In genomic region chr18:9115984-9116383, GRCh38 we compare ENCODE assay signal across 10 cellular contexts. TPM values are rescaled to one million over a fixed set of nuclear protein-coding genes. Genes with fewer than 3 reads are reported as not detected.
A peak's percentile ranks its signal among the peaks of the same experiment; 100 is the strongest.
DNase-seq lines count a peak whose midpoint lies in the region; ATAC-seq, FAIRE-seq and TF ChIP-seq lines count a peak whose summit lies in the region.
"Had no signal": no experiment of that assay in that cellular context is flagged by ENCODE, and none has a peak within 500 bp of the region (broad histone marks: within the 10 kb centered on the region; RNA-seq: fewer than 3 reads in every experiment).

No MANE protein-coding gene starts in this region.

- no peak overlapping the region for H3K23ac ChIP-seq in trophoblast cell (ENCODE audit: low read length)

- TF ChIP-seq CTCF in Panc1 (IDR thresholded peaks at IDR 0.05) (no peak), mammary epithelial cell (conservative IDR thresholded peaks at IDR 0.05 in 1 of 2, IDR thresholded peaks at IDR 0.05 in 1 of 2; ENCODE audit: extremely low read depth in 1 of 2, insufficient read depth in 1 of 2, low read depth in 1 of 2, low read length in 2 of 2) (no peak)

- H3K4me3 ChIP-seq in Panc1 (ENCODE audit: low read depth in 2 of 2, low read length in 2 of 2) (no peak overlapping the region), mammary epithelial cell (replicated peaks in 1 of 3; ENCODE audit: insufficient read depth in 1 of 3, low read depth in 2 of 3, low read length in 3 of 3) (no peak overlapping the region), skeletal muscle tissue (ENCODE audit: low read length in 3 of 3) (no peak overlapping the region), trophoblast cell (ENCODE audit: low read depth, low read length) (no peak overlapping the region)

- BruUV-seq in Panc1 (replicated peaks; lab: Mats Ljungman, UMichigan): no TSS peak
- BruUV-seq in mammary epithelial cell (replicated peaks; lab: Mats Ljungman, UMichigan): no TSS peak

- H3K36me3 ChIP-seq in Panc1 (ENCODE audit: control insufficient read depth, insufficient read depth, low read length): peaks cover 21% of the 10 kb centered on the region; the same call in 1 of the 2 replicates
- H3K36me3 ChIP-seq in mammary epithelial cell (ENCODE audit: insufficient read depth, low read length): peaks cover 10% of the 10 kb centered on the region
- H3K36me3 ChIP-seq in skeletal muscle tissue (ENCODE audit: control insufficient read depth in 3 of 3, insufficient read depth in 3 of 3, low read length in 3 of 3): no peaks in the 10 kb centered on the region
- peaks cover 0 to 2% of the 10 kb centered on the region in 2 experiments for H3K36me3 ChIP-seq in trophoblast cell (ENCODE audit: control insufficient read depth in 1 of 2, insufficient read depth in 2 of 2, low read length in 2 of 2)

- CTCF ChIA-PET in Panc1 (lab: Charles Lee): no interaction called here
- CTCF ChIA-PET in mammary epithelial cell (lab: Charles Lee; ENCODE audit: low non-redundant PET): no interaction called here

- no peak overlapping the region for H3K18ac ChIP-seq in trophoblast cell (ENCODE audit: low read length)

- H3K27me3 ChIP-seq in Panc1 (ENCODE audit: control insufficient read depth, insufficient read depth, low read length) (no peaks in the 10 kb centered on the region), mammary epithelial cell (ENCODE audit: insufficient read depth, low read length) (no peaks in the 10 kb centered on the region), skeletal muscle tissue (ENCODE audit: control insufficient read depth in 3 of 3, insufficient read depth in 3 of 3, low read length in 3 of 3) (no peaks in the 10 kb centered on the region), trophoblast cell (ENCODE audit: insufficient read depth, low read length) (no peaks in the 10 kb centered on the region)

- no peak for ATAC-seq in Panc1

- no peak overlapping the region for H3K14ac ChIP-seq in trophoblast cell (ENCODE audit: low read length)

- H4K20me1 ChIP-seq in mammary epithelial cell (ENCODE audit: insufficient read depth, low read length): no peaks in the 10 kb centered on the region

- no peaks in the 10 kb centered on the region for H3K9me3 ChIP-seq in Panc1 (ENCODE audit: control insufficient read depth, insufficient read depth, low read depth, low read length)
- no peaks in the 10 kb centered on the region for H3K9me3 ChIP-seq in mammary epithelial cell (replicated peaks; ENCODE audit: insufficient read depth, low read length)
- no peaks in the 10 kb centered on the region for H3K9me3 ChIP-seq in skeletal muscle tissue (ENCODE audit: control insufficient read depth in 3 of 3, low read length in 3 of 3)
- no peaks in the 10 kb centered on the region for H3K9me3 ChIP-seq in trophoblast cell (ENCODE audit: insufficient read depth, low read depth, low read length)

- H3K4ac ChIP-seq in trophoblast cell (ENCODE audit: low read depth, low read length): no peak overlapping the region

- DNase-seq in GM18507 (ENCODE audit: extremely low spot score, insufficient read length, low read depth) (no peak), Panc1 (ENCODE audit: low read depth, low spot score) (no peak), mammary epithelial cell (no peak), NOMO-1 (lab: John Stamatoyannopoulos, UW; ENCODE audit: unreplicated experiment in 2 of 2) (no peak), trophoblast cell (no peak), HTR-8/SVneo (ENCODE audit: insufficient read length, low spot score) (no peak)
- DNase-seq in activated effector memory CD4-positive, alpha-beta T cell treated with anti-CD3 and anti-CD28 coated beads, Interleukin-2, amount 50 U/mL, for 16 hours: no peak
- DNase-seq: NCI-H1105 treated with DMSO at 0.1 percent for 48 hours, substantia nigra had no signal

- FAIRE-seq in GM18507 (lab: Jason Lieb, UNC): peak; percentile 48
- no peak for FAIRE-seq in HTR-8/SVneo (lab: Jason Lieb, UNC)

- H2AFZ ChIP-seq in mammary epithelial cell (ENCODE audit: low read depth, low read length) (no peak overlapping the region), trophoblast cell (ENCODE audit: insufficient read depth, low read length, poor library complexity) (no peak overlapping the region)

- no peak overlapping the region for H4K91ac ChIP-seq in trophoblast cell (ENCODE audit: low read depth, low read length)

- no peak overlapping the region for H2BK5ac ChIP-seq in trophoblast cell (ENCODE audit: low read depth, low read length, poor library complexity)

- H4K8ac ChIP-seq in trophoblast cell (ENCODE audit: low read depth, low read length): no peak overlapping the region

- H3K9ac ChIP-seq in mammary epithelial cell (ENCODE audit: insufficient read depth, low read length): no peak overlapping the region
- no peak overlapping the region for H3K9ac ChIP-seq in skeletal muscle tissue (ENCODE audit: low read depth in 1 of 3, low read length in 3 of 3)
- no peak overlapping the region for H3K9ac ChIP-seq in trophoblast cell (ENCODE audit: low read length)

- no peak overlapping the region for H3K4me2 ChIP-seq in mammary epithelial cell (ENCODE audit: insufficient read depth, low read depth, low read length)
- no peak overlapping the region for H3K4me2 ChIP-seq in trophoblast cell (ENCODE audit: low read length)

- no peaks in the 10 kb centered on the region for H3K79me1 ChIP-seq in trophoblast cell (ENCODE audit: low read length)

- H3K27ac ChIP-seq in Panc1 (ENCODE audit: low read length): peak overlapping the region; percentile 83
- H3K27ac ChIP-seq in mammary epithelial cell (ENCODE audit: insufficient read depth, low read depth, low read length): peak overlapping the region; percentile 70
- peak overlapping the region; percentile 4 for H3K27ac ChIP-seq in skeletal muscle tissue (ENCODE audit: low read depth, low read length)
- H3K27ac ChIP-seq in trophoblast cell (ENCODE audit: low read depth, low read length): no peak overlapping the region

- H2BK12ac ChIP-seq in trophoblast cell (ENCODE audit: low read length): no peak overlapping the region

- H2BK120ac ChIP-seq in trophoblast cell (ENCODE audit: insufficient read depth, low read length, poor library complexity): no peak overlapping the region

- dilution Hi-C loops in mammary epithelial cell (cut with HindIII; ENCODE audit: low sequenced_read_pairs): no loop called here

- in situ Hi-C loops in Panc1 (cut with HindIII; ENCODE audit: low pct_unique_long_range_greater_than_20kb, low sequenced_read_pairs): no loop called here
- in situ Hi-C loops in mammary epithelial cell (cut with MboI; ENCODE audit: low sequenced_read_pairs in 2 of 2): no loop called here

- no peak overlapping the region for H2AK5ac ChIP-seq in trophoblast cell (ENCODE audit: low read length)

- no peak overlapping the region for H4K12ac ChIP-seq in trophoblast cell (ENCODE audit: low read depth, low read length)

- POLR2A ChIA-PET in Panc1 (lab: Charles Lee): no interaction called here

- H3K79me2 ChIP-seq in mammary epithelial cell (ENCODE audit: insufficient read depth, low read length) (peaks cover 86% of the 10 kb centered on the region), trophoblast cell (ENCODE audit: control insufficient read depth, insufficient read depth, low read length, poor library complexity) (peaks cover 6% of the 10 kb centered on the region)

- peaks cover 29% of the 10 kb centered on the region for H3K4me1 ChIP-seq in Panc1 (ENCODE audit: control insufficient read depth, insufficient read depth, low read length)
- peaks cover 30% of the 10 kb centered on the region for H3K4me1 ChIP-seq in mammary epithelial cell (ENCODE audit: insufficient read depth, low read length)
- peaks cover 37 to 46% (median 41%) of the 10 kb centered on the region in 3 donors for H3K4me1 ChIP-seq in skeletal muscle tissue (ENCODE audit: control insufficient read depth in 3 of 3, insufficient read depth in 3 of 3, low read length in 3 of 3)
- peaks cover 3 to 6% of the 10 kb centered on the region in 2 experiments for H3K4me1 ChIP-seq in trophoblast cell (ENCODE audit: control insufficient read depth in 1 of 2, insufficient read depth in 2 of 2, low read length in 2 of 2)

- intact Hi-C loops in Panc1 (cut with micrococcal nuclease; ENCODE audit: unreplicated experiment) (no loop called here), mammary epithelial cell (cut with micrococcal nuclease) (loop anchor here (2.0 kb wide), 1 partner anchor 13 kb away; the partner anchor contains the start of gene NDUFV2)

RNA-seq across cellular contexts. Expression of gene NDUFV2, which starts 13.5 kb away (rescaled TPM):
- total RNA-seq in Panc1 (2021; ENCODE audit: unreplicated experiment) (157 TPM), mammary epithelial cell (100 to 1,000 TPM in 1 of 2 donors, 10 to 100 TPM in 1; 69.2 to 142 TPM), skeletal muscle tissue (124 TPM)
- polyA plus RNA-seq in Panc1 (2012; ENCODE audit: insufficient read length): 87.8 TPM
- 98.3 TPM for polyA plus RNA-seq in mammary epithelial cell
- 40.6 TPM for polyA minus RNA-seq in mammary epithelial cell
- 152 and 159 TPM in 2 replicates for polyA plus RNA-seq in trophoblast cell (2013)

RNA-seq across cellular contexts. Expression of gene ANKRD12, which starts 20.6 kb away (rescaled TPM):
- total RNA-seq in Panc1 (2021; ENCODE audit: unreplicated experiment) (30.7 TPM), mammary epithelial cell (10 to 100 TPM; 19.8 to 26.0 TPM), skeletal muscle tissue (26.1 TPM)
- polyA plus RNA-seq in Panc1 (2012; ENCODE audit: insufficient read length): 9.8 TPM
- 2.6 TPM for polyA plus RNA-seq in mammary epithelial cell
- polyA minus RNA-seq in mammary epithelial cell: 14.3 TPM
- 27.7 and 28.0 TPM in 2 replicates for polyA plus RNA-seq in trophoblast cell (2013)
